Comparison of ENCODE assay signal across 1 cellular context in genomic region chr6:116514103-116514502, GRCh38.
TF ChIP-seq lines count a peak whose summit lies in the region.

No MANE protein-coding gene starts in this region.

TF ChIP-seq in endothelial cell of umbilical vein, 7 proteins besides CTCF, POLR2A, EP300 and RAD21:
- no peak for TF ChIP-seq POLR2AphosphoS5 (IDR thresholded peaks at IDR 0.05; ENCODE audit: insufficient read depth, low read depth, low read length)
- no peak for TF ChIP-seq MAX (IDR thresholded peaks at IDR 0.05; ENCODE audit: insufficient read depth, insufficient read length)
- TF ChIP-seq FOS (IDR thresholded peaks at IDR 0.05; ENCODE audit: borderline replicate concordance, insufficient read depth, low read length) = no peak
- no peak for TF ChIP-seq JUN (IDR thresholded peaks at IDR 0.05; ENCODE audit: borderline replicate concordance, insufficient read depth, insufficient read length, low read depth)
- TF ChIP-seq EZH2 (IDR thresholded peaks at IDR 0.05; ENCODE audit: borderline replicate concordance, low read depth, low read length, severe bottlenecking) = no peak
- TF ChIP-seq MYC (IDR thresholded peaks at IDR 0.05; ENCODE audit: low read depth, low read length) = no peak
- no peak for TF ChIP-seq GATA2 (IDR thresholded peaks at IDR 0.05; ENCODE audit: insufficient read depth, insufficient read length, low read depth, low read length)
